1 cellular context compared by ENCODE assay signal in genomic region chr22:37310815-37311595, GRCh38.
TF ChIP-seq lines count a peak whose summit lies in the region.

No MANE protein-coding gene starts in this region.

TF ChIP-seq in K562, 482 proteins besides CTCF, POLR2A, EP300 and RAD21 (continued from another document):
- TF ChIP-seq MECOM (CRISPR knock-in tag; IDR thresholded peaks at IDR 0.05): no peak
TF ChIP-seq in K562: peak in this region for 1.
